9 cellular contexts compared by ENCODE assay signal in genomic region chr3:140922634-140923033, GRCh38. TPM values are rescaled to one million over a fixed set of nuclear protein-coding genes. Genes with fewer than 3 reads are reported as not detected.
DNase-seq lines count a peak whose midpoint lies in the region; ATAC-seq and TF ChIP-seq lines count a peak whose summit lies in the region.
"Had no signal": no experiment of that assay in that cellular context is flagged by ENCODE, and none has a peak within 500 bp of the region (broad histone marks: within the 10 kb centered on the region; RNA-seq: fewer than 3 reads in every experiment).

No MANE protein-coding gene starts in this region.

- H3K4me1 ChIP-seq in cardiac muscle cell (ENCODE audit: low read depth) (no peaks in the 10 kb centered on the region), smooth muscle cell (ENCODE audit: low read depth) (no peaks in the 10 kb centered on the region), uterus (no peaks in the 10 kb centered on the region)

- TF ChIP-seq POLR2A in uterus (IDR thresholded peaks at IDR 0.05), result no peak

- H3K4me3 ChIP-seq in cardiac muscle cell (no peak overlapping the region), smooth muscle cell (no peak overlapping the region), uterus (no peak overlapping the region)
- H3K4me3 ChIP-seq: skin epidermis had no signal

- ATAC-seq in HG03135 (IDR thresholded peaks at IDR 0.05; ENCODE audit: unreplicated experiment), result no peak
- no peak for ATAC-seq in GM18873 (IDR thresholded peaks at IDR 0.05; ENCODE audit: low FRiP score, unreplicated experiment)

- WGBS in smooth muscle cell (ENCODE audit: low lambda C conversion rate), result 21% methylated on average over 1 of the region's 1 CpG

- no peak overlapping the region for H2AFZ ChIP-seq in smooth muscle cell (ENCODE audit: low read depth)

- no peak overlapping the region for H3K4me2 ChIP-seq in smooth muscle cell

- no peaks in the 10 kb centered on the region for H4K20me1 ChIP-seq in smooth muscle cell (ENCODE audit: low read depth)

- H3K9me3 ChIP-seq in cardiac muscle cell (ENCODE audit: low read depth), result no peaks in the 10 kb centered on the region
- H3K9me3 ChIP-seq in smooth muscle cell (replicated peaks; ENCODE audit: low read depth), result no peaks in the 10 kb centered on the region
- no peaks in the 10 kb centered on the region for H3K9me3 ChIP-seq in uterus

- H3K9ac ChIP-seq in smooth muscle cell (ENCODE audit: low read depth), result no peak overlapping the region

- intact Hi-C loops in cardiac septum (cut with DNase I), result loop anchor here (5.0 kb wide), 2 partner anchors 35 to 50 kb away; no protein-coding TSS in a partner anchor
- intact Hi-C loops in uterus (cut with DNase I; ENCODE audit: low total_unique reads), result no loop called here

- H3K36me3 ChIP-seq in cardiac muscle cell (no peaks in the 10 kb centered on the region), smooth muscle cell (ENCODE audit: low read depth) (no peaks in the 10 kb centered on the region), uterus (no peaks in the 10 kb centered on the region)

- H3F3A ChIP-seq in smooth muscle cell (ENCODE audit: low read depth), result no peaks in the 10 kb centered on the region

- H3K27ac ChIP-seq in cardiac muscle cell (no peak overlapping the region), smooth muscle cell (ENCODE audit: low read depth) (no peak overlapping the region), uterus (no peak overlapping the region)
- H3K27ac ChIP-seq: skin epidermis had no signal

- peak; percentile 52 for TF ChIP-seq CTCF in cardiac muscle cell (IDR thresholded peaks at IDR 0.05; ENCODE audit: low read depth, low read length)
- TF ChIP-seq CTCF in smooth muscle cell (IDR thresholded peaks at IDR 0.05; ENCODE audit: borderline replicate concordance, insufficient read depth, poor library complexity, severe bottlenecking), result peak; percentile 39
- TF ChIP-seq CTCF in uterus (IDR thresholded peaks at IDR 0.05), result peak in 1 of 4 experiments; percentile 35

- no peaks in the 10 kb centered on the region for H3K79me2 ChIP-seq in smooth muscle cell (ENCODE audit: low read depth)

- H3K27me3 ChIP-seq in cardiac muscle cell (no peaks in the 10 kb centered on the region), smooth muscle cell (ENCODE audit: low read depth) (peaks cover 12% of the 10 kb centered on the region), uterus (no peaks in the 10 kb centered on the region)

- DNase-seq in cardiac muscle cell (ENCODE audit: low read depth in 1 of 2, low spot score in 1 of 2) (peak in 1 of 2 donors; percentile 28), cardiac septum (ENCODE audit: low spot score) (no peak), NCI-H82 treated with DMSO at 0.1 percent for 48 hours (lab: John Stamatoyannopoulos, UW; ENCODE audit: unreplicated experiment) (peak; percentile 36), fibroblast of gingiva (ENCODE audit: low read depth) (peak; percentile 33), smooth muscle cell (lab: John Stamatoyannopoulos, UW; ENCODE audit: unreplicated experiment) (no peak), uterus (no peak)

RNA-seq across cellular contexts. Expression of gene SLC25A36, which starts 19.0 kb away (rescaled TPM):
- 85.7 and 297 TPM in 2 replicates for total RNA-seq in cardiac muscle cell
- 70.0 and 105 TPM in 2 replicates for polyA plus RNA-seq in cardiac muscle cell
- 66.0 TPM for total RNA-seq in cardiac septum
- total RNA-seq in smooth muscle cell, result 79.2 and 109 TPM in 2 replicates
- polyA plus RNA-seq in smooth muscle cell, result 27.6 and 31.2 TPM in 2 replicates
- 100 to 1,000 TPM in 1 of 4 donors, 10 to 100 TPM in 3; 73.2 to 273 (median 83.7) TPM for total RNA-seq in uterus

Comparison
In these comparisons a context has a peak if more than half of its experiments do, and no peak if none do; other contexts are left out.
1. DNase-seq: peak in NCI-H82 treated with DMSO at 0.1 percent for 48 hours (single experiment) and fibroblast of gingiva (single experiment); none in cardiac septum (single experiment), smooth muscle cell (single experiment) and uterus (0 of 2).